In genomic region chr10:74055383-74056065, GRCh38 we compare ENCODE assay signal across 1 cellular context.
TF ChIP-seq lines count a peak whose summit lies in the region.

No MANE protein-coding gene starts in this region.

TF ChIP-seq in HCT116, 20 proteins besides CTCF, POLR2A, EP300 and RAD21 (continued from another document):
- TF ChIP-seq REST (IDR thresholded peaks at IDR 0.05; ENCODE audit: low read depth) = no peak
- no peak for TF ChIP-seq SP1 (IDR thresholded peaks at IDR 0.05; ENCODE audit: low read depth)
- TF ChIP-seq EZH2phosphoT487 (IDR thresholded peaks at IDR 0.05; ENCODE audit: borderline replicate concordance) = no peak
- TF ChIP-seq ZNF274 (IDR thresholded peaks at IDR 0.05; ENCODE audit: low read depth, low read length) = no peak
